In genomic region chr17:81902653-81903414, GRCh38 we compare ENCODE assay signal across 10 cellular contexts. TPM values are rescaled to one million over a fixed set of nuclear protein-coding genes. Genes with fewer than 3 reads are reported as not detected.
DNase-seq lines count a peak whose midpoint lies in the region; ATAC-seq, FAIRE-seq and TF ChIP-seq lines count a peak whose summit lies in the region.
"Had no signal": no experiment of that assay in that cellular context is flagged by ENCODE, and none has a peak within 500 bp of the region (broad histone marks: within the 10 kb centered on the region; RNA-seq: fewer than 3 reads in every experiment).

No MANE protein-coding gene starts in this region.

- WGBS in K562 (ENCODE audit: insufficient coverage, low coverage, missing lambda C conversion rate) = 26% methylated on average over 33 of the region's 47 CpGs

- H3K9me3 ChIP-seq in HCT116 (ENCODE audit: control insufficient read depth in 1 of 2, insufficient read depth in 1 of 2, low read depth in 1 of 2, low read length in 2 of 2) (no peaks in the 10 kb centered on the region), K562 (replicated peaks; ENCODE audit: control insufficient read depth, insufficient read depth, low read depth, low read length) (no peaks in the 10 kb centered on the region), keratinocyte (ENCODE audit: control insufficient read depth, low read depth, low read length) (no peaks in the 10 kb centered on the region)

- no peak for TF ChIP-seq CTCF in HCT116 (IDR thresholded peaks at IDR 0.05 in 2 of 3, conservative IDR thresholded peaks at IDR 0.05 in 1 of 3; ENCODE audit: borderline replicate concordance in 1 of 3, insufficient read depth in 1 of 3, low read depth in 2 of 3, low read length in 2 of 3)
- TF ChIP-seq CTCF in K562 (IDR thresholded peaks at IDR 0.05 in 2 of 3, conservative IDR thresholded peaks at IDR 0.05 in 1 of 3; ENCODE audit: insufficient read depth in 2 of 3, low read depth in 1 of 3, low read length in 3 of 3) = no peak
- no peak for TF ChIP-seq CTCF in keratinocyte (optimal IDR thresholded peaks at IDR 0.05 in 1 of 3, IDR thresholded peaks at IDR 0.05 in 1 of 3, conservative IDR thresholded peaks at IDR 0.05 in 1 of 3; ENCODE audit: extremely low read depth in 1 of 3, insufficient read depth in 2 of 3, low read length in 3 of 3)

- CTCF ChIA-PET in HCT116 (lab: Charles Lee) (no interaction called here), K562 (lab: Yijun Ruan, JAX; ENCODE audit: low intra/inter-chr PET ratio) (no interaction called here)

- in situ Hi-C loops in K562 (cut with MboI) = no loop called here

- BruUV-seq in HCT116 (replicated peaks; lab: Mats Ljungman, UMichigan) (no TSS peak), K562 (replicated peaks; lab: Mats Ljungman, UMichigan) (no TSS peak)

- intact Hi-C loops in HCT116 (cut with micrococcal nuclease) = no loop called here
- intact Hi-C loops in K562 (cut with micrococcal nuclease) = no loop called here

- H3K9ac ChIP-seq in HCT116 (ENCODE audit: low read length) (peak overlapping the region; percentile 16; the same call in 1 of the 2 replicates), K562 (ENCODE audit: insufficient read depth in 1 of 2, low read depth in 2 of 2, low read length in 2 of 2) (peak overlapping the region in 1 of 2 experiments; percentile 89; a peak in 3 of 4 replicates), keratinocyte (ENCODE audit: control insufficient read depth, extremely low read depth, insufficient read depth, low read length) (no peak overlapping the region)

- H3K36me3 ChIP-seq in HCT116 (ENCODE audit: control insufficient read depth in 1 of 2, insufficient read depth in 2 of 2, low read length in 2 of 2) (peaks cover 0 to 21% of the 10 kb centered on the region in 2 experiments; a peak in 1 of 4 replicates), K562 (ENCODE audit: control insufficient read depth, insufficient read depth, low read length) (peaks cover 74% of the 10 kb centered on the region; the same call in 2 of the 3 replicates), keratinocyte (ENCODE audit: control insufficient read depth in 2 of 2, extremely low read depth in 1 of 2, insufficient read depth in 2 of 2, low read length in 2 of 2) (peaks cover 19 to 43% of the 10 kb centered on the region in 2 experiments)

- H3K4me1 ChIP-seq in HCT116 (ENCODE audit: control insufficient read depth in 1 of 2, insufficient read depth in 2 of 2, low read length in 2 of 2) (peaks cover 17 to 37% of the 10 kb centered on the region in 2 experiments), K562 (replicated peaks in 1 of 2; ENCODE audit: control insufficient read depth in 2 of 2, insufficient read depth in 2 of 2, low read length in 2 of 2) (peaks cover 10 to 91% of the 10 kb centered on the region in 2 experiments), keratinocyte (ENCODE audit: control insufficient read depth, extremely low read depth, insufficient read depth, low read length) (peaks cover 31% of the 10 kb centered on the region)

- H3K9me2 ChIP-seq in HCT116 (ENCODE audit: insufficient read depth) = no peaks in the 10 kb centered on the region

- no peak for ATAC-seq in HCT116
- ATAC-seq in K562 = peak; percentile 43
- peak; percentile 4 for ATAC-seq in stimulated activated naive CD8-positive, alpha-beta T cell treated with anti-CD3 and anti-CD28 coated beads, Interleukin-15, Interleukin-2, amounts not matched to agents 100 U/mL and 50 U/mL, for 24 hours
- ATAC-seq in HG02870 (IDR thresholded peaks at IDR 0.05; ENCODE audit: unreplicated experiment) = no peak
- no peak for ATAC-seq in GM21825 (IDR thresholded peaks at IDR 0.05; ENCODE audit: unreplicated experiment)

- RAD21 ChIA-PET in HCT116 (lab: Charles Lee; ENCODE audit: low non-redundant PET in 1 of 2, low total read pairs in 2 of 2, uncharacterized antibody in 2 of 2, unreplicated experiment in 2 of 2) = no interaction called here

- peak overlapping the region; percentile 50 for H3K4me2 ChIP-seq in HCT116 (ENCODE audit: low read length)
- no peak overlapping the region for H3K4me2 ChIP-seq in K562 (ENCODE audit: insufficient read depth, low read length)
- peak overlapping the region; percentile 37 for H3K4me2 ChIP-seq in keratinocyte (ENCODE audit: control insufficient read depth, extremely low read depth, insufficient read depth, low read depth, low read length)

- H3K9me1 ChIP-seq in K562 (ENCODE audit: control insufficient read depth, insufficient read depth, low read length) = no peaks in the 10 kb centered on the region
- H3K9me1 ChIP-seq in keratinocyte (ENCODE audit: control insufficient read depth, extremely low read depth, insufficient read depth, low read length) = no peaks in the 10 kb centered on the region

- FAIRE-seq in K562 (lab: Jason Lieb, UNC) (no peak), keratinocyte (lab: Jason Lieb, UNC) (no peak), H54 (lab: Jason Lieb, UNC) (no peak)

- dilution Hi-C loops in keratinocyte (cut with MboI; ENCODE audit: extremely low pct_ligation_motif_present, low sequenced_read_pairs) = no loop called here

- DNase-seq in HCT116 (ENCODE audit: low read depth, low spot score) = no peak
- DNase-seq in K562 (ENCODE audit: extremely low read depth in 1 of 4, low spot score in 3 of 4) = peak in 2 of 4 experiments; percentile 19 to 39
- no peak for DNase-seq in keratinocyte (ENCODE audit: low read depth, low spot score)
- no peak for DNase-seq in stimulated activated naive CD8-positive, alpha-beta T cell treated with anti-CD3 and anti-CD28 coated beads, Interleukin-15, Interleukin-2, amounts not matched to agents 100 U/mL and 50 U/mL, for 24 hours
- no peak for DNase-seq in H54 (ENCODE audit: insufficient read length, low spot score)
- DNase-seq: activated effector memory CD4-positive, alpha-beta T cell treated with Interleukin-2 at 50 U/mL for 16 hours; GF-D8; NCI-H510A treated with DMSO at 0.1 percent for 48 hours had no signal

- TF ChIP-seq EP300 in K562 (IDR thresholded peaks at IDR 0.05; ENCODE audit: low read length) = no peak

- no peak for TF ChIP-seq POLR2A in HCT116 (IDR thresholded peaks at IDR 0.05; ENCODE audit: borderline replicate concordance, extremely low read depth, insufficient read depth, insufficient read length)
- TF ChIP-seq POLR2A in K562 (conservative IDR thresholded peaks at IDR 0.05) = peak; percentile 52
- no peak for TF ChIP-seq POLR2A in H54 (IDR thresholded peaks at IDR 0.05; ENCODE audit: low read depth, low read length)

- H4K20me1 ChIP-seq in HCT116 (ENCODE audit: insufficient read depth) = no peaks in the 10 kb centered on the region
- peaks cover 9% of the 10 kb centered on the region; the same call in 1 of the 2 replicates for H4K20me1 ChIP-seq in K562 (replicated peaks; ENCODE audit: control insufficient read depth, insufficient read depth, low read length)
- H4K20me1 ChIP-seq in keratinocyte (ENCODE audit: control insufficient read depth, extremely low read depth, insufficient read depth, low read length) = peaks cover 14% of the 10 kb centered on the region

- H3K27ac ChIP-seq in HCT116 (ENCODE audit: low read depth, low read length) = peak overlapping the region; percentile 10; the same call in 1 of the 2 replicates
- peak overlapping the region; percentile 27; the same call in 1 of the 3 replicates for H3K27ac ChIP-seq in K562 (ENCODE audit: extremely low read depth, low read depth, low read length)
- H3K27ac ChIP-seq in keratinocyte (ENCODE audit: control insufficient read depth, insufficient read depth, low read length) = no peak overlapping the region

- H3K4me3 ChIP-seq in HCT116 (replicated peaks in 1 of 2; ENCODE audit: low read depth in 1 of 2, low read length in 2 of 2) (no peak overlapping the region), K562 (peak overlapping the region; percentile 32; the same call in 1 of the 2 replicates), keratinocyte (ENCODE audit: control insufficient read depth in 2 of 3, extremely low read depth in 1 of 3, insufficient read depth in 2 of 3, low read depth in 1 of 3, low read length in 3 of 3) (no peak overlapping the region)

- H3K79me2 ChIP-seq in HCT116 (ENCODE audit: insufficient read depth, low read length) (no peaks in the 10 kb centered on the region; the same call in 1 of the 2 replicates), K562 (ENCODE audit: control insufficient read depth, insufficient read depth, low read length) (no peaks in the 10 kb centered on the region), keratinocyte (ENCODE audit: control insufficient read depth, insufficient read depth, low read length) (no peaks in the 10 kb centered on the region)

- H2AFZ ChIP-seq in HCT116 (ENCODE audit: low read depth, low read length, poor library complexity, severe bottlenecking) (no peak overlapping the region), K562 (ENCODE audit: low read depth, low read length) (no peak overlapping the region), keratinocyte (ENCODE audit: control insufficient read depth, low read length) (no peak overlapping the region)

- H3K27me3 ChIP-seq in HCT116 (ENCODE audit: insufficient read depth, low read length) (no peaks in the 10 kb centered on the region), K562 (ENCODE audit: control insufficient read depth in 2 of 2, insufficient read depth in 2 of 2, low read length in 2 of 2) (no peaks in the 10 kb centered on the region), keratinocyte (ENCODE audit: control insufficient read depth, extremely low read depth, insufficient read depth, low read length) (no peaks in the 10 kb centered on the region)

- POLR2A ChIA-PET in HCT116 (lab: Charles Lee) (no interaction called here), K562 (lab: Yijun Ruan, JAX) (interaction anchor here (0.6 to 1.7 kb wide), 6 partner anchors 9 to 69 kb away, joined by 3 to 10 read pairs (median 4); partner anchors contain the start of gene PCYT2)

- TF ChIP-seq RAD21 in HCT116 (IDR thresholded peaks at IDR 0.05; ENCODE audit: low read depth) (no peak), K562 (CRISPR knock-in tag; conservative IDR thresholded peaks at IDR 0.05 in 1 of 2, IDR thresholded peaks at IDR 0.05 in 1 of 2) (no peak)

RNA-seq across cellular contexts. Expression of gene NPB, which starts 0.8 kb away (rescaled TPM):
- 1.2 TPM for total RNA-seq in HCT116 (2021; ENCODE audit: unreplicated experiment)
- 0.56 and 0.90 TPM in 2 replicates for polyA plus RNA-seq in HCT116 (2012)
- total RNA-seq in K562 (2011; cell fraction: chromatin; rRNA removed; ENCODE audit: low replicate concordance) = 0.86 and 1.5 TPM in 2 replicates
- total RNA-seq in K562 (2011; cell fraction: nucleolus; rRNA removed) = 1.3 TPM in 2 replicates
- 1.2 and 1.4 TPM in 2 replicates for total RNA-seq in K562 (2011; cell fraction: nucleoplasm; rRNA removed)
- 0.14 and 0.57 TPM in 2 replicates for total RNA-seq in K562 (2014; rRNA removed)
- total RNA-seq in K562 (2014; rRNA removed; fragmentation: Illumina TruSeq; extraction: Trizol) = 0.07 TPM in 1 of 2 replicates, not detected in the other
- 0.07 and 0.30 TPM in 2 replicates for total RNA-seq in K562 (2015; rRNA removed; fragmentation: Illumina TruSeq; extraction: Trizol)
- 0.53 and 0.65 TPM in 2 replicates for total RNA-seq in K562 (2021)
- 0.03 and 0.07 TPM in 2 replicates for polyA plus RNA-seq in K562 (2011; rRNA removed)
- 0.06 and 0.88 TPM in 2 replicates for polyA plus RNA-seq in K562 (2011; cell fraction: cytosol; rRNA removed)
- 0.26 TPM in 1 of 2 replicates, not detected in the other for polyA plus RNA-seq in K562 (2011; cell fraction: nucleus; rRNA removed)
- polyA plus RNA-seq in K562 (2012) = 0.52 TPM in 1 of 2 replicates, not detected in the other
- 0.07 TPM in 1 of 2 replicates, not detected in the other for polyA plus RNA-seq in K562 (2014; fragmentation: Illumina TruSeq; extraction: Trizol)
- under 1 TPM; 0.43 to 0.61 TPM for polyA plus RNA-seq in K562 (2014; fragmentation: Nextera tagmentation; extraction: Ambion mirVana)
- 0.07 TPM in 1 of 2 replicates, not detected in the other for polyA plus RNA-seq in K562 (2014; rRNA removed)
- 0.21 TPM in 2 replicates for polyA minus RNA-seq in K562 (2011; rRNA and poly(A)+ RNA removed)
- polyA minus RNA-seq in K562 (2011; cell fraction: cytosol; rRNA and poly(A)+ RNA removed) = not detected in 2 replicates
- polyA minus RNA-seq in K562 (2011; cell fraction: nucleus; rRNA and poly(A)+ RNA removed) = 0.40 and 0.78 TPM in 2 replicates
- polyA plus RNA-seq in keratinocyte = 0.07 TPM in 1 of 3 replicates, not detected in the others
- polyA plus RNA-seq in keratinocyte (2011; ENCODE audit: low read depth) = not detected
- polyA plus RNA-seq in keratinocyte (2011; cell fraction: cytosol; rRNA removed) = 0.06 TPM in 1 of 2 replicates, not detected in the other
- polyA plus RNA-seq in keratinocyte (2011; cell fraction: nucleus; rRNA removed) = not detected in 2 replicates
- polyA plus RNA-seq in keratinocyte (2012; ENCODE audit: low replicate concordance) = not detected in 2 replicates
- not detected in 3 replicates for polyA minus RNA-seq in keratinocyte
- not detected for polyA minus RNA-seq in keratinocyte (2011; cell fraction: cytosol; rRNA and poly(A)+ RNA removed)
- not detected in 2 replicates for polyA minus RNA-seq in keratinocyte (2011; cell fraction: nucleus; rRNA and poly(A)+ RNA removed)

RNA-seq across cellular contexts. Expression of gene PCYT2, which starts 8.4 kb away (rescaled TPM):
- 51.5 TPM for total RNA-seq in HCT116 (2021; ENCODE audit: unreplicated experiment)
- polyA plus RNA-seq in HCT116 (2012) = 44.1 and 45.7 TPM in 2 replicates
- total RNA-seq in K562 (2011; cell fraction: chromatin; rRNA removed; ENCODE audit: low replicate concordance) = 142 and 422 TPM in 2 replicates
- 366 and 427 TPM in 2 replicates for total RNA-seq in K562 (2011; cell fraction: nucleolus; rRNA removed)
- 182 and 225 TPM in 2 replicates for total RNA-seq in K562 (2011; cell fraction: nucleoplasm; rRNA removed)
- total RNA-seq in K562 (2014; rRNA removed) = 123 and 139 TPM in 2 replicates
- total RNA-seq in K562 (2014; rRNA removed; fragmentation: Illumina TruSeq; extraction: Trizol) = 42.7 and 57.5 TPM in 2 replicates
- total RNA-seq in K562 (2015; rRNA removed; fragmentation: Illumina TruSeq; extraction: Trizol) = 81.7 and 82.5 TPM in 2 replicates
- total RNA-seq in K562 (2021) = 125 and 134 TPM in 2 replicates
- polyA plus RNA-seq in K562 (2011; rRNA removed) = 71.5 and 97.8 TPM in 2 replicates
- polyA plus RNA-seq in K562 (2011; cell fraction: cytosol; rRNA removed) = 77.5 and 97.1 TPM in 2 replicates
- polyA plus RNA-seq in K562 (2011; cell fraction: nucleus; rRNA removed) = 473 and 533 TPM in 2 replicates
- polyA plus RNA-seq in K562 (2012) = 94.8 and 147 TPM in 2 replicates
- 83.7 and 95.3 TPM in 2 replicates for polyA plus RNA-seq in K562 (2014; fragmentation: Illumina TruSeq; extraction: Trizol)
- polyA plus RNA-seq in K562 (2014; fragmentation: Nextera tagmentation; extraction: Ambion mirVana) = 1 to 10 TPM in 1 of 2 experiments, under 1 TPM in 1; 0.92 to 1.6 TPM
- 131 and 133 TPM in 2 replicates for polyA plus RNA-seq in K562 (2014; rRNA removed)
- polyA minus RNA-seq in K562 (2011; rRNA and poly(A)+ RNA removed) = 48.7 and 49.2 TPM in 2 replicates
- polyA minus RNA-seq in K562 (2011; cell fraction: cytosol; rRNA and poly(A)+ RNA removed) = 35.6 and 49.0 TPM in 2 replicates
- polyA minus RNA-seq in K562 (2011; cell fraction: nucleus; rRNA and poly(A)+ RNA removed) = 127 and 186 TPM in 2 replicates
- 38.1 to 47.6 TPM (median 45.8 TPM) in 3 replicates for polyA plus RNA-seq in keratinocyte
- 20.0 TPM for polyA plus RNA-seq in keratinocyte (2011; ENCODE audit: low read depth)
- polyA plus RNA-seq in keratinocyte (2011; cell fraction: cytosol; rRNA removed) = 27.1 and 44.7 TPM in 2 replicates
- 47.6 and 52.5 TPM in 2 replicates for polyA plus RNA-seq in keratinocyte (2011; cell fraction: nucleus; rRNA removed)
- 19.5 and 47.4 TPM in 2 replicates for polyA plus RNA-seq in keratinocyte (2012; ENCODE audit: low replicate concordance)
- 42.2 to 60.4 TPM (median 44.2 TPM) in 3 replicates for polyA minus RNA-seq in keratinocyte
- 34.7 TPM for polyA minus RNA-seq in keratinocyte (2011; cell fraction: cytosol; rRNA and poly(A)+ RNA removed)
- polyA minus RNA-seq in keratinocyte (2011; cell fraction: nucleus; rRNA and poly(A)+ RNA removed) = 29.9 and 33.6 TPM in 2 replicates

RNA-seq across cellular contexts. Expression of gene ANAPC11, which starts 11.3 kb away (rescaled TPM):
- total RNA-seq in HCT116 (2021; ENCODE audit: unreplicated experiment) (208 TPM), K562 (2014; rRNA removed) (220 and 252 TPM in 2 replicates), K562 (2014; rRNA removed; fragmentation: Illumina TruSeq; extraction: Trizol) (32.5 and 41.2 TPM in 2 replicates), K562 (2015; rRNA removed; fragmentation: Illumina TruSeq; extraction: Trizol) (105 and 111 TPM in 2 replicates), K562 (2021) (214 and 217 TPM in 2 replicates)
- 367 and 443 TPM in 2 replicates for polyA plus RNA-seq in HCT116 (2012)
- total RNA-seq in K562 (2011; cell fraction: chromatin; rRNA removed; ENCODE audit: low replicate concordance) = 37.2 and 84.5 TPM in 2 replicates
- 109 and 116 TPM in 2 replicates for total RNA-seq in K562 (2011; cell fraction: nucleolus; rRNA removed)
- total RNA-seq in K562 (2011; cell fraction: nucleoplasm; rRNA removed) = 83.3 and 88.4 TPM in 2 replicates
- polyA plus RNA-seq in K562 (2011; rRNA removed) (238 and 354 TPM in 2 replicates), K562 (2014; fragmentation: Illumina TruSeq; extraction: Trizol) (57.2 and 105 TPM in 2 replicates), K562 (2014; fragmentation: Nextera tagmentation; extraction: Ambion mirVana) (100 to 1,000 TPM; 154 to 255 TPM), K562 (2014; rRNA removed) (318 and 338 TPM in 2 replicates), keratinocyte (195 to 269 TPM (median 230 TPM) in 3 replicates)
- polyA plus RNA-seq in K562 (2011; cell fraction: cytosol; rRNA removed) = 720 and 811 TPM in 2 replicates
- polyA plus RNA-seq in K562 (2011; cell fraction: nucleus; rRNA removed) = 288 and 348 TPM in 2 replicates
- 288 and 382 TPM in 2 replicates for polyA plus RNA-seq in K562 (2012)
- 56.1 and 67.4 TPM in 2 replicates for polyA minus RNA-seq in K562 (2011; rRNA and poly(A)+ RNA removed)
- polyA minus RNA-seq in K562 (2011; cell fraction: cytosol; rRNA and poly(A)+ RNA removed) = 52.4 and 82.6 TPM in 2 replicates
- 24.8 and 36.9 TPM in 2 replicates for polyA minus RNA-seq in K562 (2011; cell fraction: nucleus; rRNA and poly(A)+ RNA removed)
- 222 TPM for polyA plus RNA-seq in keratinocyte (2011; ENCODE audit: low read depth)
- polyA plus RNA-seq in keratinocyte (2011; cell fraction: cytosol; rRNA removed) = 116 and 309 TPM in 2 replicates
- polyA plus RNA-seq in keratinocyte (2011; cell fraction: nucleus; rRNA removed) = 82.3 and 85.9 TPM in 2 replicates
- polyA plus RNA-seq in keratinocyte (2012; ENCODE audit: low replicate concordance) = 183 and 209 TPM in 2 replicates
- 42.9 to 62.8 TPM (median 44.0 TPM) in 3 replicates for polyA minus RNA-seq in keratinocyte
- 130 TPM for polyA minus RNA-seq in keratinocyte (2011; cell fraction: cytosol; rRNA and poly(A)+ RNA removed)
- polyA minus RNA-seq in keratinocyte (2011; cell fraction: nucleus; rRNA and poly(A)+ RNA removed) = 15.6 and 17.4 TPM in 2 replicates

RNA-seq across cellular contexts. Expression of gene ALYREF, which starts 11.4 kb away (rescaled TPM):
- total RNA-seq in HCT116 (2021; ENCODE audit: unreplicated experiment) (280 TPM), K562 (2014; rRNA removed) (416 and 428 TPM in 2 replicates), K562 (2014; rRNA removed; fragmentation: Illumina TruSeq; extraction: Trizol) (74.3 and 99.3 TPM in 2 replicates), K562 (2015; rRNA removed; fragmentation: Illumina TruSeq; extraction: Trizol) (225 and 227 TPM in 2 replicates), K562 (2021) (279 and 283 TPM in 2 replicates)
- polyA plus RNA-seq in HCT116 (2012) = 200 and 207 TPM in 2 replicates
- 29.1 and 64.1 TPM in 2 replicates for total RNA-seq in K562 (2011; cell fraction: chromatin; rRNA removed; ENCODE audit: low replicate concordance)
- 70.7 and 78.0 TPM in 2 replicates for total RNA-seq in K562 (2011; cell fraction: nucleolus; rRNA removed)
- 41.9 and 54.1 TPM in 2 replicates for total RNA-seq in K562 (2011; cell fraction: nucleoplasm; rRNA removed)
- polyA plus RNA-seq in K562 (2011; rRNA removed) (97.2 and 103 TPM in 2 replicates), K562 (2014; fragmentation: Illumina TruSeq; extraction: Trizol) (147 and 154 TPM in 2 replicates), K562 (2014; fragmentation: Nextera tagmentation; extraction: Ambion mirVana) (1 to 10 TPM; 1.9 to 3.7 TPM), K562 (2014; rRNA removed) (206 and 253 TPM in 2 replicates), keratinocyte (49.6 to 84.5 TPM (median 68.3 TPM) in 3 replicates)
- 93.7 and 166 TPM in 2 replicates for polyA plus RNA-seq in K562 (2011; cell fraction: cytosol; rRNA removed)
- 98.4 and 110 TPM in 2 replicates for polyA plus RNA-seq in K562 (2011; cell fraction: nucleus; rRNA removed)
- polyA plus RNA-seq in K562 (2012) = 112 and 177 TPM in 2 replicates
- polyA minus RNA-seq in K562 (2011; rRNA and poly(A)+ RNA removed) = 101 and 147 TPM in 2 replicates
- 92.8 and 121 TPM in 2 replicates for polyA minus RNA-seq in K562 (2011; cell fraction: cytosol; rRNA and poly(A)+ RNA removed)
- polyA minus RNA-seq in K562 (2011; cell fraction: nucleus; rRNA and poly(A)+ RNA removed) = 36.5 and 40.0 TPM in 2 replicates
- 145 TPM for polyA plus RNA-seq in keratinocyte (2011; ENCODE audit: low read depth)
- 34.4 and 52.0 TPM in 2 replicates for polyA plus RNA-seq in keratinocyte (2011; cell fraction: cytosol; rRNA removed)
- 35.9 and 36.9 TPM in 2 replicates for polyA plus RNA-seq in keratinocyte (2011; cell fraction: nucleus; rRNA removed)
- 42.7 and 84.5 TPM in 2 replicates for polyA plus RNA-seq in keratinocyte (2012; ENCODE audit: low replicate concordance)
- 52.5 to 62.2 TPM (median 53.3 TPM) in 3 replicates for polyA minus RNA-seq in keratinocyte
- 71.4 TPM for polyA minus RNA-seq in keratinocyte (2011; cell fraction: cytosol; rRNA and poly(A)+ RNA removed)
- 12.3 and 16.3 TPM in 2 replicates for polyA minus RNA-seq in keratinocyte (2011; cell fraction: nucleus; rRNA and poly(A)+ RNA removed)

RNA-seq across cellular contexts. Expression of gene SIRT7, which starts 15.1 kb away (rescaled TPM):
- total RNA-seq in HCT116 (2021; ENCODE audit: unreplicated experiment) (62.6 TPM), K562 (2014; rRNA removed) (42.2 and 49.3 TPM in 2 replicates), K562 (2014; rRNA removed; fragmentation: Illumina TruSeq; extraction: Trizol) (9.0 and 9.8 TPM in 2 replicates), K562 (2015; rRNA removed; fragmentation: Illumina TruSeq; extraction: Trizol) (23.6 and 24.6 TPM in 2 replicates), K562 (2021) (35.7 and 44.1 TPM in 2 replicates)
- 43.7 and 50.8 TPM in 2 replicates for polyA plus RNA-seq in HCT116 (2012)
- total RNA-seq in K562 (2011; cell fraction: chromatin; rRNA removed; ENCODE audit: low replicate concordance) = 90.9 and 205 TPM in 2 replicates
- 97.4 and 110 TPM in 2 replicates for total RNA-seq in K562 (2011; cell fraction: nucleolus; rRNA removed)
- 93.3 and 125 TPM in 2 replicates for total RNA-seq in K562 (2011; cell fraction: nucleoplasm; rRNA removed)
- polyA plus RNA-seq in K562 (2011; rRNA removed) (9.3 and 11.7 TPM in 2 replicates), K562 (2014; fragmentation: Illumina TruSeq; extraction: Trizol) (20.3 and 25.7 TPM in 2 replicates), K562 (2014; fragmentation: Nextera tagmentation; extraction: Ambion mirVana) (1 to 10 TPM; 1.6 to 2.0 TPM), K562 (2014; rRNA removed) (43.9 and 54.8 TPM in 2 replicates), keratinocyte (6.9 to 11.9 TPM (median 7.4 TPM) in 3 replicates)
- polyA plus RNA-seq in K562 (2011; cell fraction: cytosol; rRNA removed) = 11.2 and 16.2 TPM in 2 replicates
- 56.9 and 86.9 TPM in 2 replicates for polyA plus RNA-seq in K562 (2011; cell fraction: nucleus; rRNA removed)
- polyA plus RNA-seq in K562 (2012) = 36.1 and 36.9 TPM in 2 replicates
- 18.7 and 21.5 TPM in 2 replicates for polyA minus RNA-seq in K562 (2011; rRNA and poly(A)+ RNA removed)
- polyA minus RNA-seq in K562 (2011; cell fraction: cytosol; rRNA and poly(A)+ RNA removed) = 22.3 and 25.1 TPM in 2 replicates
- polyA minus RNA-seq in K562 (2011; cell fraction: nucleus; rRNA and poly(A)+ RNA removed) = 27.7 and 31.4 TPM in 2 replicates
- polyA plus RNA-seq in keratinocyte (2011; ENCODE audit: low read depth) = 18.2 TPM
- 4.3 and 10.1 TPM in 2 replicates for polyA plus RNA-seq in keratinocyte (2011; cell fraction: cytosol; rRNA removed)
- polyA plus RNA-seq in keratinocyte (2011; cell fraction: nucleus; rRNA removed) = 31.5 and 36.6 TPM in 2 replicates
- polyA plus RNA-seq in keratinocyte (2012; ENCODE audit: low replicate concordance) = 16.7 and 29.6 TPM in 2 replicates
- 22.1 to 28.0 TPM (median 25.2 TPM) in 3 replicates for polyA minus RNA-seq in keratinocyte
- polyA minus RNA-seq in keratinocyte (2011; cell fraction: cytosol; rRNA and poly(A)+ RNA removed) = 9.4 TPM
- 20.8 and 28.7 TPM in 2 replicates for polyA minus RNA-seq in keratinocyte (2011; cell fraction: nucleus; rRNA and poly(A)+ RNA removed)

Comparison
In these comparisons a context has a peak if more than half of its experiments do, and no peak if none do; other contexts are left out.
1. ATAC-seq: peak in K562 (single experiment) and stimulated activated naive CD8-positive, alpha-beta T cell treated with anti-CD3 and anti-CD28 coated beads, Interleukin-15, Interleukin-2, amounts not matched to agents 100 U/mL and 50 U/mL, for 24 hours (single experiment); none in HCT116 (single experiment), HG02870 (single experiment) and GM21825 (single experiment).
2. Of the 22 proteins assayed by ChIP-seq in both K562 and HCT116: peak only in K562: POLR2A and ZBTB33; only in HCT116: none; in both: none; in neither: 20.